Comparison of ENCODE assay signal across 30 cellular contexts in genomic region chr2:20646446-20646845, GRCh38. TPM values are rescaled to one million over a fixed set of nuclear protein-coding genes. Genes with fewer than 3 reads are reported as not detected.
DNase-seq lines count a peak whose midpoint lies in the region; ATAC-seq, FAIRE-seq and TF ChIP-seq lines count a peak whose summit lies in the region.
"Had no signal": no experiment of that assay in that cellular context is flagged by ENCODE, and none has a peak within 500 bp of the region (broad histone marks: within the 10 kb centered on the region; RNA-seq: fewer than 3 reads in every experiment).

No MANE protein-coding gene starts in this region.

- in situ Hi-C loops in HepG2 (cut with HindIII; ENCODE audit: extremely low pct_ligation_motif_present, low pct_unique_long_range_greater_than_20kb) = no loop called here

- no peaks in the 10 kb centered on the region for H4K20me1 ChIP-seq in HepG2 (ENCODE audit: insufficient read depth, low read length)

- H3K4me2 ChIP-seq in HepG2 (ENCODE audit: low read depth, low read length) = no peak overlapping the region
- H3K4me2 ChIP-seq: PC-9 had no signal

- H3K9ac ChIP-seq in HepG2 (ENCODE audit: insufficient read depth, low read depth, low read length) = no peak overlapping the region

- no peak for ATAC-seq in Right ventricle myocardium inferior
- no peak for ATAC-seq in HepG2
- ATAC-seq in HG02678 (IDR thresholded peaks at IDR 0.05; ENCODE audit: unreplicated experiment) = no peak
- no peak for ATAC-seq in GM21786 (IDR thresholded peaks at IDR 0.05; ENCODE audit: unreplicated experiment)

- TF ChIP-seq RAD21 in HepG2 (CRISPR knock-in tag; IDR thresholded peaks at IDR 0.05) = no peak

- peaks cover 39% of the 10 kb centered on the region for H3K4me1 ChIP-seq in HepG2 (ENCODE audit: insufficient read depth, low read length)
- peaks cover 22 to 52% (median 39%) of the 10 kb centered on the region in 6 donors for H3K4me1 ChIP-seq in spleen

- TF ChIP-seq POLR2A in HepG2 (IDR thresholded peaks at IDR 0.05; ENCODE audit: insufficient read depth in 1 of 2, low read depth in 2 of 2, low read length in 2 of 2) (no peak), spleen (IDR thresholded peaks at IDR 0.05) (no peak)

- DNase-seq in Right ventricle myocardium inferior (ENCODE audit: missing footprints) (peak; percentile 68), cardiac septum (ENCODE audit: low spot score) (no peak), HTR-8/SVneo (ENCODE audit: insufficient read length, low spot score) (no peak), HepG2 (ENCODE audit: low spot score) (no peak), spleen (peak; percentile 79), LoVo (ENCODE audit: low spot score) (no peak)
- DNase-seq: 8988T; ACHN; BE2C; CD4-positive, CD25-positive, alpha-beta regulatory T cell; DMS153; DND-41; HCEC 1CT; Karpas-422; NCI-H1105 treated with DMSO at 0.1 percent for 48 hours; NCI-H146; NCI-H1930; NCI-H2107; NCI-H446; NCI-H526; NCI-H82; NK-92 treated with Interleukin-12 subunit alpha and Interleukin-12 subunit beta, amount 100 ng/mL, for 24 hours; PC-9; SHP77 had no signal

- H3K9me3 ChIP-seq in HepG2 (ENCODE audit: low read length) (no peaks in the 10 kb centered on the region), spleen (no peaks in the 10 kb centered on the region)
- H3K9me3 ChIP-seq: BE2C had no signal

- H3K79me2 ChIP-seq in HepG2 (ENCODE audit: insufficient read depth, low read length) = peaks cover 9% of the 10 kb centered on the region

- 97% methylated on average over 19 of the region's 20 CpGs for WGBS in HepG2 (ENCODE audit: low lambda C conversion rate)
- WGBS in spleen, 5 donors = 95 to 99% (median 96%) methylated on average over 17 to 20 of the region's 20 CpGs

- no peak overlapping the region for H2AFZ ChIP-seq in HepG2 (ENCODE audit: low read length)
- H2AFZ ChIP-seq: PC-9 had no signal

- no peak overlapping the region for H3K27ac ChIP-seq in HepG2 (ENCODE audit: extremely low read length, insufficient read depth, low read length)
- H3K27ac ChIP-seq in spleen = no peak overlapping the region
- H3K27ac ChIP-seq: HL-60, PC-9 had no signal

- no TSS peak for BruUV-seq in HepG2 (replicated peaks; lab: Mats Ljungman, UMichigan)

- H3K4me3 ChIP-seq in HepG2 (replicated peaks in 1 of 3; ENCODE audit: insufficient read depth in 1 of 3, low read depth in 2 of 3, low read length in 3 of 3) (no peak overlapping the region), spleen (no peak overlapping the region)
- H3K4me3 ChIP-seq: PC-9 had no signal

- intact Hi-C loops in Right ventricle myocardium inferior (cut with DNase I) = no loop called here
- intact Hi-C loops in cardiac septum (cut with DNase I) = no loop called here
- intact Hi-C loops in HepG2 (cut with micrococcal nuclease; ENCODE audit: unreplicated experiment) = no loop called here
- intact Hi-C loops in spleen (cut with DNase I; ENCODE audit: low total_unique reads) = no loop called here

- H3K36me3 ChIP-seq in HepG2 (replicated peaks in 1 of 2; ENCODE audit: control insufficient read depth in 1 of 2, insufficient read depth in 2 of 2, low read length in 2 of 2) (peaks cover 6 to 10% of the 10 kb centered on the region in 2 experiments; a peak in 3 of 5 replicates), spleen (peaks cover 0 to 57% (median 29%) of the 10 kb centered on the region in 6 donors)
- H3K36me3 ChIP-seq: BE2C had no signal

- TF ChIP-seq CTCF in HepG2 (CRISPR knock-in tag; IDR thresholded peaks at IDR 0.05) (no peak), spleen (IDR thresholded peaks at IDR 0.05 in 8 of 11, conservative IDR thresholded peaks at IDR 0.05 in 3 of 11) (no peak)

- CTCF ChIA-PET in HepG2 (lab: Yijun Ruan, JAX; ENCODE audit: low intra/inter-chr PET ratio, low total read pairs) = no interaction called here

- H3K27me3 ChIP-seq in HepG2 (ENCODE audit: control insufficient read depth in 1 of 2, insufficient read depth in 2 of 2, low read length in 2 of 2) = no peaks in the 10 kb centered on the region; a peak in 1 of 5 replicates
- no peaks in the 10 kb centered on the region for H3K27me3 ChIP-seq in spleen (replicated peaks in 1 of 7)
- H3K27me3 ChIP-seq: BE2C had no signal

- POLR2A ChIA-PET in HepG2 (lab: Yijun Ruan, JAX) = no interaction called here

- FAIRE-seq in HTR-8/SVneo (lab: Jason Lieb, UNC) (peak; percentile 77), HepG2 (lab: Jason Lieb, UNC) (no peak)
- FAIRE-seq: GM12892, H1 had no signal

- no peak for TF ChIP-seq EP300 in HepG2 (IDR thresholded peaks at IDR 0.05; ENCODE audit: low read depth in 2 of 2, low read length in 2 of 2)
- no peak for TF ChIP-seq EP300 in HepG2 (CRISPR knock-in tag; IDR thresholded peaks at IDR 0.05; ENCODE audit: borderline replicate concordance)

TF ChIP-seq in HepG2, 621 proteins besides CTCF, POLR2A, EP300 and RAD21:
- peak; percentile 29 for TF ChIP-seq AGO2 (optimal IDR thresholded peaks at IDR 0.05; ENCODE audit: low read depth, low read length)
- TF ChIP-seq RBFOX2 (IDR thresholded peaks at IDR 0.05; ENCODE audit: low read depth, low read length) = 0 out of 2 replicates have a peak, but pooled peaks have one; percentile 24
- no peak for TF ChIP-seq SRY (CRISPR knock-in tag; IDR thresholded peaks at IDR 0.05)
- TF ChIP-seq DNMT3B (CRISPR knock-in tag; conservative IDR thresholded peaks at IDR 0.05) = no peak

RNA-seq across cellular contexts. Expression of gene HS1BP3, which starts 4.5 kb away (rescaled TPM):
- total RNA-seq in Right ventricle myocardium inferior (20.1 TPM), cardiac septum (15.6 TPM), HepG2 (2016; rRNA removed; fragmentation: Illumina TruSeq; extraction: Trizol) (22.0 and 22.8 TPM in 2 replicates), spleen (10 to 100 TPM; 21.1 to 38.0 (median 31.3) TPM)
- 4.7 and 4.9 TPM in 2 replicates for total RNA-seq in HepG2 (2016; cell fraction: cytosol; rRNA removed; fragmentation: Illumina TruSeq; extraction: Trizol; ENCODE audit: low read depth)
- 18.5 and 23.5 TPM in 2 replicates for total RNA-seq in HepG2 (2016; cell fraction: insoluble cytoplasmic fraction; rRNA removed; fragmentation: Illumina TruSeq; extraction: Trizol)
- 12.9 and 13.2 TPM in 2 replicates for total RNA-seq in HepG2 (2016; cell fraction: membrane; rRNA removed; fragmentation: Illumina TruSeq; extraction: Trizol)
- 16.8 and 19.0 TPM in 2 replicates for total RNA-seq in HepG2 (2016; cell fraction: nucleus; rRNA removed; fragmentation: Illumina TruSeq; extraction: Trizol)
- polyA plus RNA-seq in HepG2 (2011; rRNA removed) (15.2 and 17.3 TPM in 2 replicates), spleen (10 to 100 TPM in 2 of 3 donors, 1 to 10 TPM in 1; 8.8 to 23.5 (median 13.8) TPM)
- 9.2 and 11.9 TPM in 2 replicates for polyA plus RNA-seq in HepG2 (2011; cell fraction: cytosol; rRNA removed)
- 20.1 and 23.4 TPM in 2 replicates for polyA plus RNA-seq in HepG2 (2011; cell fraction: nucleus; rRNA removed)
- 13.4 and 14.5 TPM in 2 replicates for polyA plus RNA-seq in HepG2 (2012)
- polyA plus RNA-seq in HepG2 (2016; cell fraction: cytosol; fragmentation: Illumina TruSeq; extraction: Trizol; ENCODE audit: low read depth) = 5.3 and 5.4 TPM in 2 replicates
- 19.1 and 22.3 TPM in 2 replicates for polyA plus RNA-seq in HepG2 (2016; cell fraction: insoluble cytoplasmic fraction; fragmentation: Illumina TruSeq; extraction: Trizol; ENCODE audit: low read depth)
- 8.7 and 10.7 TPM in 2 replicates for polyA plus RNA-seq in HepG2 (2016; cell fraction: membrane; fragmentation: Illumina TruSeq; extraction: Trizol; ENCODE audit: low read depth)
- 19.4 and 22.9 TPM in 2 replicates for polyA plus RNA-seq in HepG2 (2016; cell fraction: nucleus; fragmentation: Illumina TruSeq; extraction: Trizol; ENCODE audit: insufficient read depth, low read depth)
- polyA minus RNA-seq in HepG2 (2011; rRNA and poly(A)+ RNA removed; ENCODE audit: low replicate concordance) = 14.3 and 29.5 TPM in 2 replicates
- polyA minus RNA-seq in HepG2 (2011; cell fraction: cytosol; rRNA and poly(A)+ RNA removed) = 11.9 and 13.8 TPM in 2 replicates
- polyA minus RNA-seq in HepG2 (2011; cell fraction: nucleus; rRNA and poly(A)+ RNA removed) = 28.6 and 28.8 TPM in 2 replicates

RNA-seq across cellular contexts. Expression of gene GDF7, which starts 20.5 kb away (rescaled TPM):
- total RNA-seq in Right ventricle myocardium inferior = 0.46 TPM
- total RNA-seq in cardiac septum = 0.94 TPM
- 10.2 and 15.0 TPM in 2 replicates for total RNA-seq in HepG2 (2016; rRNA removed; fragmentation: Illumina TruSeq; extraction: Trizol)
- 1.6 and 1.8 TPM in 2 replicates for total RNA-seq in HepG2 (2016; cell fraction: cytosol; rRNA removed; fragmentation: Illumina TruSeq; extraction: Trizol; ENCODE audit: low read depth)
- 9.2 and 15.1 TPM in 2 replicates for total RNA-seq in HepG2 (2016; cell fraction: insoluble cytoplasmic fraction; rRNA removed; fragmentation: Illumina TruSeq; extraction: Trizol)
- 5.3 and 5.6 TPM in 2 replicates for total RNA-seq in HepG2 (2016; cell fraction: membrane; rRNA removed; fragmentation: Illumina TruSeq; extraction: Trizol)
- total RNA-seq in HepG2 (2016; cell fraction: nucleus; rRNA removed; fragmentation: Illumina TruSeq; extraction: Trizol) = 16.7 and 18.1 TPM in 2 replicates
- polyA plus RNA-seq in HepG2 (2011; rRNA removed) = 1.6 and 3.0 TPM in 2 replicates
- 1.5 and 1.9 TPM in 2 replicates for polyA plus RNA-seq in HepG2 (2011; cell fraction: cytosol; rRNA removed)
- polyA plus RNA-seq in HepG2 (2011; cell fraction: nucleus; rRNA removed) = 6.3 and 9.6 TPM in 2 replicates
- polyA plus RNA-seq in HepG2 (2012) = 4.5 and 5.8 TPM in 2 replicates
- polyA plus RNA-seq in HepG2 (2016; cell fraction: cytosol; fragmentation: Illumina TruSeq; extraction: Trizol; ENCODE audit: low read depth) = 0.75 and 0.80 TPM in 2 replicates
- polyA plus RNA-seq in HepG2 (2016; cell fraction: insoluble cytoplasmic fraction; fragmentation: Illumina TruSeq; extraction: Trizol; ENCODE audit: low read depth) = 5.6 and 5.9 TPM in 2 replicates
- polyA plus RNA-seq in HepG2 (2016; cell fraction: membrane; fragmentation: Illumina TruSeq; extraction: Trizol; ENCODE audit: low read depth) = 2.3 and 2.7 TPM in 2 replicates
- polyA plus RNA-seq in HepG2 (2016; cell fraction: nucleus; fragmentation: Illumina TruSeq; extraction: Trizol; ENCODE audit: insufficient read depth, low read depth) = 19.8 and 21.2 TPM in 2 replicates
- 5.0 TPM in 1 of 2 replicates, not detected in the other for polyA minus RNA-seq in HepG2 (2011; rRNA and poly(A)+ RNA removed; ENCODE audit: low replicate concordance)
- 2.5 and 4.1 TPM in 2 replicates for polyA minus RNA-seq in HepG2 (2011; cell fraction: cytosol; rRNA and poly(A)+ RNA removed)
- 2.4 and 4.5 TPM in 2 replicates for polyA minus RNA-seq in HepG2 (2011; cell fraction: nucleus; rRNA and poly(A)+ RNA removed)
- total RNA-seq in spleen = 1 to 10 TPM in 6 of 7 donors, under 1 TPM in 1; 0.83 to 3.8 (median 2.0) TPM
- 1 to 10 TPM in 1 of 3 donors, under 1 TPM in 2; 0.87 to 1.8 (median 0.89) TPM for polyA plus RNA-seq in spleen
- total RNA-seq: RPMI7951 had no signal

Comparison
In these comparisons a context has a peak if more than half of its experiments do, and no peak if none do; other contexts are left out.
1. DNase-seq: peak in Right ventricle myocardium inferior (single experiment) and spleen (single experiment); none in cardiac septum (single experiment), HTR-8/SVneo (single experiment), HepG2 (single experiment) and LoVo (single experiment).